ENCODE assay signal across 1 cellular context in genomic region chr17:33908363-33909064, GRCh38.
TF ChIP-seq lines count a peak whose summit lies in the region.

No MANE protein-coding gene starts in this region.

TF ChIP-seq in K562, 482 proteins besides CTCF, POLR2A, EP300 and RAD21 (continued from another document and continues in another):
- TF ChIP-seq BRD9 (IDR thresholded peaks at IDR 0.05; ENCODE audit: low read depth, partially characterized antibody) (no peak), FOXK2 (conservative IDR thresholded peaks at IDR 0.05 in 1 of 2, IDR thresholded peaks at IDR 0.05 in 1 of 2; ENCODE audit: low read depth in 2 of 2) (peak; percentile 28 to 35; a peak in 1 of 4 replicates), PATZ1 (CRISPR knock-in tag; IDR thresholded peaks at IDR 0.05; ENCODE audit: borderline replicate concordance) (peak; percentile 94), RBM25 (IDR thresholded peaks at IDR 0.05; ENCODE audit: low read depth, low read length, severe bottlenecking) (peak; percentile 22), HOMEZ (CRISPR knock-in tag; IDR thresholded peaks at IDR 0.05) (peak; percentile 98), TARDBP (IDR thresholded peaks at IDR 0.05) (no peak), ZKSCAN8 (CRISPR knock-in tag; IDR thresholded peaks at IDR 0.05) (0 out of 2 replicates have a peak, but pooled peaks have one; percentile 32), SOX6 (IDR thresholded peaks at IDR 0.05) (peak; percentile 54; the same call in 1 of the 2 replicates), GATAD2A (IDR thresholded peaks at IDR 0.05) (peak; percentile 92), CEBPB (tag; IDR thresholded peaks at IDR 0.05) (no peak), CAMTA2 (CRISPR knock-in tag; conservative IDR thresholded peaks at IDR 0.05) (peak; percentile 92; the same call in 1 of the 2 replicates), FOXJ2 (tag; IDR thresholded peaks at IDR 0.05) (peak; percentile 66), MXD1 (CRISPR knock-in tag; IDR thresholded peaks at IDR 0.05; ENCODE audit: borderline replicate concordance, poor library complexity, severe bottlenecking) (peak; percentile 92), FOXA3 (CRISPR knock-in tag; conservative IDR thresholded peaks at IDR 0.05 in 1 of 2, IDR thresholded peaks at IDR 0.05 in 1 of 2) (peak in 1 of 2 experiments; percentile 86; a peak in 2 of 4 replicates), SMARCE1 (IDR thresholded peaks at IDR 0.05) (peak; percentile 89), NFRKB (IDR thresholded peaks at IDR 0.05; ENCODE audit: low read depth) (peak; percentile 67; the same call in 1 of the 2 replicates), NR2C2 (CRISPR knock-in tag; IDR thresholded peaks at IDR 0.05) (no peak), NR2C2 (tag; IDR thresholded peaks at IDR 0.05) (peak; percentile 74; the same call in 1 of the 2 replicates), NCOR1 (IDR thresholded peaks at IDR 0.05) (peak; percentile 70; the same call in 1 of the 2 replicates), ZBTB34 (CRISPR knock-in tag; IDR thresholded peaks at IDR 0.05) (peak; percentile 66; the same call in 1 of the 2 replicates), IFI16 (CRISPR knock-in tag; IDR thresholded peaks at IDR 0.05) (peak; percentile 96), BMI1 (IDR thresholded peaks at IDR 0.05; ENCODE audit: low read length) (no peak), DDX20 (tag; IDR thresholded peaks at IDR 0.05; ENCODE audit: low read depth) (peak; percentile 96), NR2F6 (CRISPR knock-in tag; IDR thresholded peaks at IDR 0.05) (peak; percentile 93; the same call in 1 of the 2 replicates), VEZF1 (CRISPR knock-in tag; IDR thresholded peaks at IDR 0.05) (peak; percentile 54; the same call in 1 of the 2 replicates), ZNF655 (CRISPR knock-in tag; IDR thresholded peaks at IDR 0.05) (0 out of 2 replicates have a peak, but pooled peaks have one; percentile 60), ZNF551 (CRISPR knock-in tag; IDR thresholded peaks at IDR 0.05) (0 out of 2 replicates have a peak, but pooled peaks have one; percentile 78), ZNF707 (CRISPR knock-in tag; conservative IDR thresholded peaks at IDR 0.05) (peak; percentile 87), SRF (CRISPR knock-in tag; IDR thresholded peaks at IDR 0.05) (peak in 1 of 2 experiments; percentile 41; a peak in 1 of 4 replicates), MYC (IDR thresholded peaks at IDR 0.05; ENCODE audit: low read depth, low read length) (no peak), MYC (CRISPR knock-in tag; IDR thresholded peaks at IDR 0.05; ENCODE audit: borderline replicate concordance, low read depth) (peak; percentile 98), ZC3H11A (IDR thresholded peaks at IDR 0.05; ENCODE audit: low read depth, low read length) (no peak), ZNF644 (tag; IDR thresholded peaks at IDR 0.05; ENCODE audit: low read depth) (peak; percentile 93), NEUROD1 (IDR thresholded peaks at IDR 0.05; ENCODE audit: borderline replicate concordance, low read depth, low read length, partially characterized antibody) (no peak), EHMT2 (IDR thresholded peaks at IDR 0.05) (0 out of 2 replicates have a peak, but pooled peaks have one; percentile 43), TBP (optimal IDR thresholded peaks at IDR 0.05; ENCODE audit: low read depth, low read length) (no peak), ZNF311 (CRISPR knock-in tag; IDR thresholded peaks at IDR 0.05) (peak; percentile 95), NRF1 (conservative IDR thresholded peaks at IDR 0.05 in 1 of 2, IDR thresholded peaks at IDR 0.05 in 1 of 2) (no peak), GABPB2 (CRISPR knock-in tag; conservative IDR thresholded peaks at IDR 0.05) (0 out of 2 replicates have a peak, but pooled peaks have one; percentile 65), SMAD3 (CRISPR knock-in tag; conservative IDR thresholded peaks at IDR 0.05) (peak; percentile 96), GTF2A2 (tag; IDR thresholded peaks at IDR 0.05) (peak; percentile 76), KAT2B (IDR thresholded peaks at IDR 0.05; ENCODE audit: low read depth, low read length) (no peak), ATF4 (CRISPR knock-in tag; IDR thresholded peaks at IDR 0.05) (peak; percentile 81)
- TF ChIP-seq, protein P1, sequence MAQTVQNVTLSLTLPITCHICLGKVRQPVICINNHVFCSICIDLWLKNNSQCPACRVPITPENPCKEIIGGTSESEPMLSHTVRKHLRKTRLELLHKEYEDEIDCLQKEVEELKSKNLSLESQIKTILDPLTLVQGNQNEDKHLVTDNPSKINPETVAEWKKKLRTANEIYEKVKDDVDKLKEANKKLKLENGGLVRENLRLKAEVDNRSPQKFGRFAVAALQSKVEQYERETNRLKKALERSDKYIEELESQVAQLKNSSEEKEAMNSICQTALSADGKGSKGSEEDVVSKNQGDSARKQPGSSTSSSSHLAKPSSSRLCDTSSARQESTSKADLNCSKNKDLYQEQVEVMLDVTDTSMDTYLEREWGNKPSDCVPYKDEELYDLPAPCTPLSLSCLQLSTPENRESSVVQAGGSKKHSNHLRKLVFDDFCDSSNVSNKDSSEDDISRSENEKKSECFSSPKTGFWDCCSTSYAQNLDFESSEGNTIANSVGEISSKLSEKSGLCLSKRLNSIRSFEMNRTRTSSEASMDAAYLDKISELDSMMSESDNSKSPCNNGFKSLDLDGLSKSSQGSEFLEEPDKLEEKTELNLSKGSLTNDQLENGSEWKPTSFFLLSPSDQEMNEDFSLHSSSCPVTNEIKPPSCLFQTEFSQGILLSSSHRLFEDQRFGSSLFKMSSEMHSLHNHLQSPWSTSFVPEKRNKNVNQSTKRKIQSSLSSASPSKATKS (CRISPR knock-in tag; IDR thresholded peaks at IDR 0.05): peak; percentile 95
- TF ChIP-seq, protein P2, sequence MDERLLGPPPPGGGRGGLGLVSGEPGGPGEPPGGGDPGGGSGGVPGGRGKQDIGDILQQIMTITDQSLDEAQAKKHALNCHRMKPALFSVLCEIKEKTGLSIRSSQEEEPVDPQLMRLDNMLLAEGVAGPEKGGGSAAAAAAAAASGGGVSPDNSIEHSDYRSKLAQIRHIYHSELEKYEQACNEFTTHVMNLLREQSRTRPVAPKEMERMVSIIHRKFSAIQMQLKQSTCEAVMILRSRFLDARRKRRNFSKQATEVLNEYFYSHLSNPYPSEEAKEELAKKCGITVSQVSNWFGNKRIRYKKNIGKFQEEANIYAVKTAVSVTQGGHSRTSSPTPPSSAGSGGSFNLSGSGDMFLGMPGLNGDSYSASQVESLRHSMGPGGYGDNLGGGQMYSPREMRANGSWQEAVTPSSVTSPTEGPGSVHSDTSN (CRISPR knock-in tag; IDR thresholded peaks at IDR 0.05; ENCODE audit: low read depth): no peak
- TF ChIP-seq, protein P2 (tag; conservative IDR thresholded peaks at IDR 0.05; ENCODE audit: low read depth): peak; percentile 62
- TF ChIP-seq, protein P3, sequence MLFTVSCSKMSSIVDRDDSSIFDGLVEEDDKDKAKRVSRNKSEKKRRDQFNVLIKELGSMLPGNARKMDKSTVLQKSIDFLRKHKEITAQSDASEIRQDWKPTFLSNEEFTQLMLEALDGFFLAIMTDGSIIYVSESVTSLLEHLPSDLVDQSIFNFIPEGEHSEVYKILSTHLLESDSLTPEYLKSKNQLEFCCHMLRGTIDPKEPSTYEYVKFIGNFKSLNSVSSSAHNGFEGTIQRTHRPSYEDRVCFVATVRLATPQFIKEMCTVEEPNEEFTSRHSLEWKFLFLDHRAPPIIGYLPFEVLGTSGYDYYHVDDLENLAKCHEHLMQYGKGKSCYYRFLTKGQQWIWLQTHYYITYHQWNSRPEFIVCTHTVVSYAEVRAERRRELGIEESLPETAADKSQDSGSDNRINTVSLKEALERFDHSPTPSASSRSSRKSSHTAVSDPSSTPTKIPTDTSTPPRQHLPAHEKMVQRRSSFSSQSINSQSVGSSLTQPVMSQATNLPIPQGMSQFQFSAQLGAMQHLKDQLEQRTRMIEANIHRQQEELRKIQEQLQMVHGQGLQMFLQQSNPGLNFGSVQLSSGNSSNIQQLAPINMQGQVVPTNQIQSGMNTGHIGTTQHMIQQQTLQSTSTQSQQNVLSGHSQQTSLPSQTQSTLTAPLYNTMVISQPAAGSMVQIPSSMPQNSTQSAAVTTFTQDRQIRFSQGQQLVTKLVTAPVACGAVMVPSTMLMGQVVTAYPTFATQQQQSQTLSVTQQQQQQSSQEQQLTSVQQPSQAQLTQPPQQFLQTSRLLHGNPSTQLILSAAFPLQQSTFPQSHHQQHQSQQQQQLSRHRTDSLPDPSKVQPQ (CRISPR knock-in tag; IDR thresholded peaks at IDR 0.05; ENCODE audit: borderline replicate concordance): peak; percentile 85
